ENCODE assay signal across 7 cellular contexts in the genomic region with DNA sequence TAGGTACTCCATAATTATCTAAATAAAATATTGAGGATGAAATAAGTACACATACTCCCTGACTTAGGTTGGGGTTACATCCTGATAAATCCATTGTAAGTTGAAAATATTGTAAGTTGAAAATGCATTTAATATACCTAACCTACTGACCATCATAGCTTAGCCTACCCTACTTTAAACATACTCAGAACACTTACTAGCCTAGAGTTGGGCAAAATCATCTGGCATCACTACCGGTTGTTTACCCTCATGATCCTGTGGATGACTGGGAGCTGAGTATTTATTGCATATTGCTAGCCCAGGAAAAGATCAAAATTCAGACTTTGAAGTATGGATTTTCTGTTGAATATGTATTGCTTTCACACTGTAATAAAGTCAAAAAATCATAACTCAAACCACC.
"Had no signal": no experiment of that assay in that cellular context is flagged by ENCODE, and none has a peak within 500 bp of the region (broad histone marks: within the 10 kb centered on the region; RNA-seq: fewer than 3 reads in every experiment).

No MANE protein-coding gene starts in this region.

- H3K9ac ChIP-seq: KMS-11 had no signal

- FAIRE-seq: HepG2, HTR-8/SVneo had no signal

- H3K27ac ChIP-seq: HL-60, KMS-11 had no signal

- DNase-seq: IMR-90, KBM-7, KG1 had no signal

- H3K4me2 ChIP-seq: KMS-11 had no signal

- ATAC-seq: HepG2 had no signal
